28 cellular contexts compared by ENCODE assay signal in genomic region chr3:30914696-30915095, GRCh38.
"Had no signal": no experiment of that assay in that cellular context is flagged by ENCODE, and none has a peak within 500 bp of the region (broad histone marks: within the 10 kb centered on the region; RNA-seq: fewer than 3 reads in every experiment).

No MANE protein-coding gene starts in this region.

- H3K4me3 ChIP-seq: hepatocyte, pancreas, prostate gland, sigmoid colon, smooth muscle cell, vagina had no signal

- ATAC-seq: esophagus mucosa; left cardiac atrium; left ventricle myocardium superior; pancreas; stimulated activated memory B cell treated with anti-CD40 and anti-IgM and Interleukin-4, amounts not matched to agents 10 μg/mL and 1 μg/mL and 100 μg/mL, for 72 hours; stimulated activated naive CD8-positive, alpha-beta T cell treated with anti-CD3 and anti-CD28 coated beads, Interleukin-15, amount 100 ng/mL, for 72 hours had no signal

- DNase-seq: activated CD4-positive, alpha-beta memory T cell treated with anti-CD3 and anti-CD28 coated beads, Interleukin-2, amount 10 ng/mL, durations not matched to agents 7 days and 5 days; activated CD4-positive, alpha-beta T cell treated with anti-CD3 and anti-CD28 coated beads, Interleukin-2, amount 10 ng/mL, durations not matched to agents 24 days and 14 days; activated CD4-positive, CD25-positive, alpha-beta regulatory T cell treated with anti-CD3 and anti-CD28 coated beads, Interleukin-2, amount 50 U/mL, for 72 hours; activated CD8-positive, alpha-beta memory T cell treated with anti-CD3 and anti-CD28 coated beads, Interleukin-2, amount 50 U/mL, for 48 hours; activated gamma-delta T cell; activated naive CD4-positive, alpha-beta T cell treated with anti-CD3 and anti-CD28 coated beads, Interleukin-2, amount 10 ng/mL, durations not matched to agents 7 days and 5 days; activated naive CD8-positive, alpha-beta T cell treated with anti-CD3 and anti-CD28 coated beads, Interleukin-2, amount 10 ng/mL, durations not matched to agents 7 days and 5 days; activated T-cell treated with anti-CD3 and anti-CD28 coated beads, Interleukin-2, amount 50 U/mL, for 24 hours; amniotic stem cell; central memory CD4-positive, alpha-beta T cell; endodermal cell; left cardiac atrium; left ventricle myocardium superior; naive B cell; pancreas; sigmoid colon; stimulated activated CD4-positive, alpha-beta T cell treated with anti-CD3 and anti-CD28 coated beads, Interleukin-1b, Interleukin-23, amount 100 ng/mL, for 48 hours; stimulated activated CD4-positive, alpha-beta T cell treated with anti-CD3 and anti-CD28 coated beads, Interleukin-4, amount 100 ng/mL, for 4 hours; stimulated activated CD8-positive, alpha-beta memory T cell treated with anti-CD3 and anti-CD28 coated beads, Interleukin-4, amount 100 ng/mL, for 48 hours; stimulated activated naive CD8-positive, alpha-beta T cell treated with anti-CD3 and anti-CD28 coated beads, Interleukin-15, amount 100 ng/mL, for 72 hours; substantia nigra; T-helper 9 cell had no signal
